19 cellular contexts compared by ENCODE assay signal in genomic region chr5:15837584-15838289, GRCh38.
"Had no signal": no experiment of that assay in that cellular context is flagged by ENCODE, and none has a peak within 500 bp of the region (broad histone marks: within the 10 kb centered on the region; RNA-seq: fewer than 3 reads in every experiment).

No MANE protein-coding gene starts in this region.

- H3K27ac ChIP-seq: esophagus muscularis mucosa, prostate gland, stomach, testis, upper lobe of left lung had no signal

- H3K4me3 ChIP-seq: esophagus muscularis mucosa, prostate gland, stomach, testis, upper lobe of left lung had no signal

- FAIRE-seq: frontal cortex, TTC549 had no signal

- ATAC-seq: activated CD8-positive, alpha-beta T cell treated with anti-CD3 and anti-CD28 coated beads for 36 hours; activated T-cell treated with anti-CD3 and anti-CD28 coated beads, Interleukin-2, amount 50 U/mL, for 4 hours; sciatic nerve; WTC11 had no signal

- H3K36me3 ChIP-seq: esophagus muscularis mucosa, prostate gland, stomach, upper lobe of left lung had no signal

- H3K27me3 ChIP-seq: esophagus muscularis mucosa, stomach, testis, upper lobe of left lung had no signal

- H3K9me3 ChIP-seq: esophagus muscularis mucosa, prostate gland, testis had no signal

- H3K4me1 ChIP-seq: prostate gland had no signal

- DNase-seq: activated CD4-positive, alpha-beta T cell treated with anti-CD3 and anti-CD28 coated beads for 48 hours; activated CD8-positive, alpha-beta T cell treated with anti-CD3 and anti-CD28 coated beads for 36 hours; activated effector memory CD4-positive, alpha-beta T cell treated with Interleukin-2 at 50 U/mL for 16 hours; activated naive CD4-positive, alpha-beta T cell treated with anti-CD3 and anti-CD28 coated beads, Interleukin-2, amount 50 U/mL, for 16 hours; activated T-cell treated with anti-CD3 and anti-CD28 coated beads, Interleukin-2, amount 50 U/mL, for 4 hours; cortex of kidney; effector CD4-positive, alpha-beta T cell; head of caudate nucleus; occipital lobe; stimulated activated CD4-positive, alpha-beta T cell treated with anti-CD3 and anti-CD28 coated beads, Interleukin-1b, Interleukin-23, amount 100 ng/mL, for 48 hours; stomach; testis; upper lobe of left lung had no signal
